In genomic region chr1:98046031-98046641, GRCh38 we compare ENCODE assay signal across 8 cellular contexts.
DNase-seq lines count a peak whose midpoint lies in the region; ATAC-seq and FAIRE-seq lines count a peak whose summit lies in the region.

No MANE protein-coding gene starts in this region.

- FAIRE-seq in urothelium cell line (lab: Jason Lieb, UNC), result no peak

- DNase-seq in EL (peak; percentile 71), NCI-H748 (lab: John Stamatoyannopoulos, UW; ENCODE audit: unreplicated experiment) (peak; percentile 74), lung microvascular endothelial cell (ENCODE audit: low read depth in 2 of 2) (peak; percentile 55 to 83), urothelium cell line (ENCODE audit: low spot score) (peak; percentile 25), germinal center (ENCODE audit: low spot score) (no peak)
- peak; percentile 20 for DNase-seq in central memory CD4-positive, alpha-beta T cell

- ATAC-seq in GM21526 (IDR thresholded peaks at IDR 0.05; ENCODE audit: low FRiP score, unreplicated experiment) (no peak), GM21390 (IDR thresholded peaks at IDR 0.05; ENCODE audit: unreplicated experiment) (no peak)
